Comparison of ENCODE assay signal across 13 cellular contexts in genomic region chr15:45442497-45443135, GRCh38.
A peak's percentile ranks its signal among the peaks of the same experiment; 100 is the strongest.
DNase-seq lines count a peak whose midpoint lies in the region; ATAC-seq and TF ChIP-seq lines count a peak whose summit lies in the region.
"Had no signal": no experiment of that assay in that cellular context is flagged by ENCODE, and none has a peak within 500 bp of the region (broad histone marks: within the 10 kb centered on the region; RNA-seq: fewer than 3 reads in every experiment).

No MANE protein-coding gene starts in this region.

- no peak for ATAC-seq in GM18873 (IDR thresholded peaks at IDR 0.05; ENCODE audit: low FRiP score, unreplicated experiment)
- ATAC-seq: natural killer cell had no signal

- H3K36me3 Mint-ChIP-seq in H9 (ENCODE audit: insufficient read depth in 1 of 3, low read depth in 3 of 3), result no peaks in the 10 kb centered on the region
- no peaks in the 10 kb centered on the region for H3K36me3 Mint-ChIP-seq in activated naive CD4-positive, alpha-beta T cell treated with anti-CD3 and anti-CD28 coated beads, Interleukin-2, amount 10 ng/mL, durations not matched to agents 7 days and 5 days
- H3K36me3 Mint-ChIP-seq: IgD-negative memory B cell, natural killer cell, type B pancreatic cell had no signal

- H3K4me3 ChIP-seq in WERI-Rb-1 (ENCODE audit: low read depth, low read length) (no peak overlapping the region), fibroblast of villous mesenchyme (ENCODE audit: low read depth, low read length) (no peak overlapping the region)

- DNase-seq in H9 (peak; percentile 40), WERI-Rb-1 (peak; percentile 24), fibroblast of villous mesenchyme (ENCODE audit: low read depth) (peak; percentile 54), stromal cell of bone marrow (ENCODE audit: low read depth) (peak; percentile 54), KBM-7 (no peak)
- DNase-seq in activated naive CD4-positive, alpha-beta T cell treated with anti-CD3 and anti-CD28 coated beads, Interleukin-2, amount 10 ng/mL, durations not matched to agents 7 days and 5 days, result no peak
- DNase-seq: activated CD4-positive, alpha-beta T cell treated with anti-CD3 and anti-CD28 coated beads for 48 hours; natural killer cell; NCI-H187 treated with DMSO at 0.1 percent for 48 hours had no signal

- H4K5ac ChIP-seq in H9 (ENCODE audit: insufficient read length, low read depth, low read length), result no peak overlapping the region

- no peaks in the 10 kb centered on the region for H3K9me3 Mint-ChIP-seq in H9
- H3K9me3 Mint-ChIP-seq in activated naive CD4-positive, alpha-beta T cell treated with anti-CD3 and anti-CD28 coated beads, Interleukin-2, amount 10 ng/mL, durations not matched to agents 7 days and 5 days, result no peaks in the 10 kb centered on the region
- H3K9me3 Mint-ChIP-seq: activated T-helper 17 cell treated with anti-CD3 and anti-CD28 coated beads, Interleukin-2, amount 50 U/mL, for 72 hours; IgD-negative memory B cell; natural killer cell; type B pancreatic cell had no signal

- H3K9ac ChIP-seq in H9 (ENCODE audit: extremely low read depth, insufficient read length, low read length), result no peak overlapping the region

- no peaks in the 10 kb centered on the region for H3K36me3 ChIP-seq in WERI-Rb-1

- H2AFZ ChIP-seq in H9 (ENCODE audit: low read length), result no peak overlapping the region

- H3K27me3 Mint-ChIP-seq in H9 (ENCODE audit: low read depth), result peaks cover 42% of the 10 kb centered on the region
- H3K27me3 Mint-ChIP-seq in activated naive CD4-positive, alpha-beta T cell treated with anti-CD3 and anti-CD28 coated beads, Interleukin-2, amount 10 ng/mL, durations not matched to agents 7 days and 5 days, result peaks cover 31% of the 10 kb centered on the region
- H3K27me3 Mint-ChIP-seq: activated T-helper 17 cell treated with anti-CD3 and anti-CD28 coated beads, Interleukin-2, amount 50 U/mL, for 72 hours; type B pancreatic cell had no signal

- no peak overlapping the region for H2BK12ac ChIP-seq in H9 (ENCODE audit: insufficient read length, low read depth, low read length)

- H4K20me1 ChIP-seq in H9 (ENCODE audit: control insufficient read depth, insufficient read depth, insufficient read length), result no peaks in the 10 kb centered on the region

- no peak overlapping the region for H3T11ph ChIP-seq in H9 (ENCODE audit: low read length)

- H3K56ac ChIP-seq in H9 (ENCODE audit: insufficient read length, low read depth, low read length), result no peak overlapping the region

- H3K23me2 ChIP-seq in H9 (ENCODE audit: insufficient read length, low read depth, low read length, poor library complexity, severe bottlenecking), result no peaks in the 10 kb centered on the region

- H2BK15ac ChIP-seq in H9 (ENCODE audit: low read depth, low read length), result no peak overlapping the region

- H4K8ac ChIP-seq in H9 (replicated peaks; ENCODE audit: insufficient read length, low read depth, low read length), result no peak overlapping the region

- no peak overlapping the region for H2AK5ac ChIP-seq in H9 (ENCODE audit: insufficient read length, low read length)

- no peak overlapping the region for H3K23ac ChIP-seq in H9 (ENCODE audit: insufficient read length, low read depth, low read length)

- H3K14ac ChIP-seq in H9 (ENCODE audit: insufficient read depth, low read length), result no peak overlapping the region

- CTCF ChIA-PET in activated naive CD4-positive, alpha-beta T cell treated with anti-CD3 and anti-CD28 coated beads, Interleukin-2, amount 10 ng/mL, durations not matched to agents 7 days and 5 days (lab: Charles Lee), result interaction anchor here (1.1 to 2.4 kb wide), 3 partner anchors 12 to 171 kb away, joined by 3 to 13 read pairs (median 11); no protein-coding TSS in a partner anchor

- H3K4me1 ChIP-seq in H9 (ENCODE audit: insufficient read depth, low read length), result peaks cover 3% of the 10 kb centered on the region; the same call in 1 of the 2 replicates

- no peaks in the 10 kb centered on the region for H3K9me3 ChIP-seq in H9 (ENCODE audit: control insufficient read depth, low read depth, low read length)
- no peaks in the 10 kb centered on the region for H3K9me3 ChIP-seq in WERI-Rb-1 (ENCODE audit: severe bottlenecking)

- WGBS in H9 (ENCODE audit: extremely low coverage, insufficient read length, low lambda C conversion rate), result no CpG with 5 or more reads among the region's 5 CpGs

- TF ChIP-seq CTCF in H9 (conservative IDR thresholded peaks at IDR 0.05) (no peak), WERI-Rb-1 (IDR thresholded peaks at IDR 0.05; ENCODE audit: low read depth, low read length) (no peak), fibroblast of villous mesenchyme (IDR thresholded peaks at IDR 0.05; ENCODE audit: insufficient read depth, low read depth, low read length) (no peak)

- H2BK120ac ChIP-seq in H9 (ENCODE audit: low read depth, low read length, poor library complexity, severe bottlenecking), result no peak overlapping the region

- H3K27ac ChIP-seq in H9 (ENCODE audit: insufficient read length, low read depth, low read length), result no peak overlapping the region
- H3K27ac ChIP-seq in WERI-Rb-1, result no peak overlapping the region

- in situ Hi-C loops in KBM-7 (cut with MboI; ENCODE audit: low pct_unique_long_range_greater_than_20kb, low sequenced_read_pairs), result no loop called here

- no peak overlapping the region for H2BK5ac ChIP-seq in H9 (ENCODE audit: insufficient read length, low read length)

- H3K4me2 ChIP-seq in H9 (ENCODE audit: insufficient read depth, insufficient read length, low read length), result no peak overlapping the region

- no peaks in the 10 kb centered on the region for H3K79me1 ChIP-seq in H9 (ENCODE audit: insufficient read depth, low read depth, low read length, poor library complexity, severe bottlenecking)

- peak overlapping the region in 2 of 3 experiments; percentile 20 to 48; a peak in 1 of 7 replicates for H3K27ac Mint-ChIP-seq in H9
- H3K27ac Mint-ChIP-seq in activated naive CD4-positive, alpha-beta T cell treated with anti-CD3 and anti-CD28 coated beads, Interleukin-2, amount 10 ng/mL, durations not matched to agents 7 days and 5 days, result no peak overlapping the region
- H3K27ac Mint-ChIP-seq: IgD-negative memory B cell, natural killer cell, type B pancreatic cell had no signal

- H3K27me3 ChIP-seq in H9 (ENCODE audit: insufficient read depth, low read length) (no peaks in the 10 kb centered on the region), WERI-Rb-1 (ENCODE audit: insufficient read depth, low read depth, severe bottlenecking) (no peaks in the 10 kb centered on the region)

- no peaks in the 10 kb centered on the region for H3K79me2 ChIP-seq in H9 (ENCODE audit: insufficient read depth, low read length)

- peaks cover 6 to 11% of the 10 kb centered on the region in 2 experiments for H3K4me1 Mint-ChIP-seq in H9
- H3K4me1 Mint-ChIP-seq in activated naive CD4-positive, alpha-beta T cell treated with anti-CD3 and anti-CD28 coated beads, Interleukin-2, amount 10 ng/mL, durations not matched to agents 7 days and 5 days, result no peaks in the 10 kb centered on the region
- H3K4me1 Mint-ChIP-seq: activated T-helper 17 cell treated with anti-CD3 and anti-CD28 coated beads, Interleukin-2, amount 50 U/mL, for 72 hours; natural killer cell had no signal

- H2BK20ac ChIP-seq in H9 (ENCODE audit: low read depth, low read length, poor library complexity, severe bottlenecking), result no peak overlapping the region

- H3K4ac ChIP-seq in H9 (ENCODE audit: low read depth, low read length), result no peak overlapping the region

- peak overlapping the region; percentile 41 for H3K18ac ChIP-seq in H9 (ENCODE audit: insufficient read length, low read depth, low read length)

- no peak overlapping the region for H4K91ac ChIP-seq in H9 (ENCODE audit: insufficient read length, low read depth, low read length)

- no peak overlapping the region; a peak in 1 of 5 replicates for H3K4me3 Mint-ChIP-seq in H9
- H3K4me3 Mint-ChIP-seq in activated naive CD4-positive, alpha-beta T cell treated with anti-CD3 and anti-CD28 coated beads, Interleukin-2, amount 10 ng/mL, durations not matched to agents 7 days and 5 days, result no peak overlapping the region
- H3K4me3 Mint-ChIP-seq: activated T-helper 17 cell treated with anti-CD3 and anti-CD28 coated beads, Interleukin-2, amount 50 U/mL, for 72 hours; IgD-negative memory B cell; natural killer cell; type B pancreatic cell had no signal

Comparison
In these comparisons a context has a peak if more than half of its experiments do, and no peak if none do; other contexts are left out.
1. DNase-seq: peak in H9 (single experiment), WERI-Rb-1 (single experiment), fibroblast of villous mesenchyme (single experiment) and stromal cell of bone marrow (single experiment); none in activated naive CD4-positive, alpha-beta T cell treated with anti-CD3 and anti-CD28 coated beads, Interleukin-2, amount 10 ng/mL, durations not matched to agents 7 days and 5 days (single experiment) and KBM-7 (single experiment).